ENCODE assay signal across 11 cellular contexts in genomic region chr13:32736648-32737047, GRCh38.
DNase-seq lines count a peak whose midpoint lies in the region; ATAC-seq, FAIRE-seq and TF ChIP-seq lines count a peak whose summit lies in the region.
"Had no signal": no experiment of that assay in that cellular context is flagged by ENCODE, and none has a peak within 500 bp of the region (broad histone marks: within the 10 kb centered on the region; RNA-seq: fewer than 3 reads in every experiment).

No MANE protein-coding gene starts in this region.

- peak overlapping the region; percentile 73 to 95 (median 93) for H3K27ac Mint-ChIP-seq in CD8-positive, alpha-beta memory T cell

- peak overlapping the region; percentile 54 for H3K27ac ChIP-seq in CD8-positive, alpha-beta memory T cell (ENCODE audit: low read depth, low read length)
- H3K27ac ChIP-seq in MM.1S (ENCODE audit: low read length) (no peak overlapping the region), psoas muscle (no peak overlapping the region)

- peak overlapping the region; percentile 82 to 88 (median 85) for H3K4me3 Mint-ChIP-seq in CD8-positive, alpha-beta memory T cell

- H4K20me1 ChIP-seq in MM.1S (ENCODE audit: insufficient read depth, low read length): no peaks in the 10 kb centered on the region

- H3K36me3 ChIP-seq in CD8-positive, alpha-beta memory T cell (ENCODE audit: insufficient read depth, low read length): peaks cover 2% of the 10 kb centered on the region
- H3K36me3 ChIP-seq in MM.1S (replicated peaks; ENCODE audit: insufficient read depth, low read length): no peaks in the 10 kb centered on the region
- peaks cover under 1% of the 10 kb centered on the region for H3K36me3 ChIP-seq in endocrine pancreas (ENCODE audit: control insufficient read depth, insufficient read depth, low read length)
- H3K36me3 ChIP-seq in psoas muscle (ENCODE audit: insufficient read depth in 1 of 2, low read depth in 1 of 2): peaks cover 0 to 3% of the 10 kb centered on the region in 2 donors

- peaks cover 0 to 29% (median 8%) of the 10 kb centered on the region in 3 donors for H3K36me3 Mint-ChIP-seq in CD8-positive, alpha-beta memory T cell

- H3F3A ChIP-seq in MM.1S (ENCODE audit: insufficient read depth, low read length): 0 out of 2 replicates have a peak, but pooled peaks cover 4% of the 10 kb centered on the region

- TF ChIP-seq CTCF in MM.1S (IDR thresholded peaks at IDR 0.05; ENCODE audit: low read length): no peak
- TF ChIP-seq CTCF in psoas muscle (IDR thresholded peaks at IDR 0.05): no peak

- CTCF ChIA-PET in CD8-positive, alpha-beta memory T cell (lab: Charles Lee): no interaction called here

- H3K4me2 ChIP-seq in MM.1S (ENCODE audit: low read depth, low read length): peak overlapping the region; percentile 51; the same call in 1 of the 2 replicates

- DNase-seq in CD8-positive, alpha-beta memory T cell: no peak
- no peak for DNase-seq in MM.1S
- DNase-seq in psoas muscle: no peak
- DNase-seq in RCC 7860 (ENCODE audit: low spot score): no peak
- no peak for DNase-seq in HTR-8/SVneo (ENCODE audit: insufficient read length, low spot score)
- DNase-seq in GM12892 (ENCODE audit: insufficient read length): no peak
- DNase-seq: cerebellar nuclear complex, GF-D8, NCI-H446 had no signal

- ATAC-seq in psoas muscle (no peak), GM21723 (IDR thresholded peaks at IDR 0.05; ENCODE audit: unreplicated experiment) (no peak)

- H3K4me3 ChIP-seq in CD8-positive, alpha-beta memory T cell (ENCODE audit: low read length): no peak overlapping the region
- peak overlapping the region; percentile 34; the same call in 1 of the 2 replicates for H3K4me3 ChIP-seq in MM.1S (ENCODE audit: low read length)
- peak overlapping the region; percentile 96 for H3K4me3 ChIP-seq in endocrine pancreas (ENCODE audit: control insufficient read depth, insufficient read depth, low read length)
- H3K4me3 ChIP-seq in psoas muscle: peak overlapping the region; percentile 46

- FAIRE-seq in RCC 7860 (lab: Jason Lieb, UNC) (no peak), HTR-8/SVneo (lab: Jason Lieb, UNC) (no peak), GM12892 (lab: Jason Lieb, UNC) (no peak)

- H3K27me3 ChIP-seq in CD8-positive, alpha-beta memory T cell (ENCODE audit: insufficient read depth, low read length, poor library complexity, severe bottlenecking): no peaks in the 10 kb centered on the region
- H3K27me3 ChIP-seq in MM.1S (replicated peaks; ENCODE audit: insufficient read depth, low read length): no peaks in the 10 kb centered on the region
- no peaks in the 10 kb centered on the region for H3K27me3 ChIP-seq in endocrine pancreas (ENCODE audit: control insufficient read depth, insufficient read depth, low read length)
- H3K27me3 ChIP-seq in psoas muscle (ENCODE audit: insufficient read depth in 3 of 3, low read length in 2 of 3): no peaks in the 10 kb centered on the region

- TF ChIP-seq POLR2A in GM12892 (IDR thresholded peaks at IDR 0.05; ENCODE audit: low read depth, low read length): no peak

- peaks cover 22 to 45% (median 37%) of the 10 kb centered on the region in 3 donors for H3K4me1 Mint-ChIP-seq in CD8-positive, alpha-beta memory T cell

- H3K27me3 Mint-ChIP-seq in CD8-positive, alpha-beta memory T cell: no peaks in the 10 kb centered on the region

- intact Hi-C loops in psoas muscle (cut with DNase I): no loop called here

- POLR2A ChIA-PET in CD8-positive, alpha-beta memory T cell (lab: Charles Lee): interaction anchor here (0.6 kb wide), 1 partner anchor 10 kb away, joined by 3 read pairs; no protein-coding TSS in a partner anchor

- 42 to 59% (median 49%) methylated on average over 4 of the region's 4 CpGs for WGBS in psoas muscle, 3 donors

- H3K9ac ChIP-seq in MM.1S (ENCODE audit: low read length): no peak overlapping the region
- no peak overlapping the region for H3K9ac ChIP-seq in endocrine pancreas (ENCODE audit: control insufficient read depth, insufficient read depth, low read length)

- H3K9me2 ChIP-seq in MM.1S (replicated peaks; ENCODE audit: insufficient read depth, low read length): no peaks in the 10 kb centered on the region

- H3K4me1 ChIP-seq in CD8-positive, alpha-beta memory T cell (ENCODE audit: insufficient read depth, low read length): peaks cover 7% of the 10 kb centered on the region
- H3K4me1 ChIP-seq in MM.1S (ENCODE audit: low read length): no peaks in the 10 kb centered on the region
- H3K4me1 ChIP-seq in endocrine pancreas (ENCODE audit: control insufficient read depth, insufficient read depth, low read length): peaks cover 27% of the 10 kb centered on the region
- peaks cover 10% of the 10 kb centered on the region for H3K4me1 ChIP-seq in psoas muscle

- no peaks in the 10 kb centered on the region for H3K79me2 ChIP-seq in MM.1S (ENCODE audit: low read length)

- H3K9me3 ChIP-seq in CD8-positive, alpha-beta memory T cell (ENCODE audit: low read length): no peaks in the 10 kb centered on the region
- no peaks in the 10 kb centered on the region for H3K9me3 ChIP-seq in MM.1S (replicated peaks; ENCODE audit: insufficient read depth, low read length)
- H3K9me3 ChIP-seq in endocrine pancreas (ENCODE audit: control insufficient read depth, low read length): no peaks in the 10 kb centered on the region
- no peaks in the 10 kb centered on the region for H3K9me3 ChIP-seq in psoas muscle

- no peak overlapping the region for H2AFZ ChIP-seq in MM.1S (ENCODE audit: low read length)

- H3K9me3 Mint-ChIP-seq in CD8-positive, alpha-beta memory T cell: no peaks in the 10 kb centered on the region
